ENCODE assay signal across 8 cellular contexts in the genomic region with DNA sequence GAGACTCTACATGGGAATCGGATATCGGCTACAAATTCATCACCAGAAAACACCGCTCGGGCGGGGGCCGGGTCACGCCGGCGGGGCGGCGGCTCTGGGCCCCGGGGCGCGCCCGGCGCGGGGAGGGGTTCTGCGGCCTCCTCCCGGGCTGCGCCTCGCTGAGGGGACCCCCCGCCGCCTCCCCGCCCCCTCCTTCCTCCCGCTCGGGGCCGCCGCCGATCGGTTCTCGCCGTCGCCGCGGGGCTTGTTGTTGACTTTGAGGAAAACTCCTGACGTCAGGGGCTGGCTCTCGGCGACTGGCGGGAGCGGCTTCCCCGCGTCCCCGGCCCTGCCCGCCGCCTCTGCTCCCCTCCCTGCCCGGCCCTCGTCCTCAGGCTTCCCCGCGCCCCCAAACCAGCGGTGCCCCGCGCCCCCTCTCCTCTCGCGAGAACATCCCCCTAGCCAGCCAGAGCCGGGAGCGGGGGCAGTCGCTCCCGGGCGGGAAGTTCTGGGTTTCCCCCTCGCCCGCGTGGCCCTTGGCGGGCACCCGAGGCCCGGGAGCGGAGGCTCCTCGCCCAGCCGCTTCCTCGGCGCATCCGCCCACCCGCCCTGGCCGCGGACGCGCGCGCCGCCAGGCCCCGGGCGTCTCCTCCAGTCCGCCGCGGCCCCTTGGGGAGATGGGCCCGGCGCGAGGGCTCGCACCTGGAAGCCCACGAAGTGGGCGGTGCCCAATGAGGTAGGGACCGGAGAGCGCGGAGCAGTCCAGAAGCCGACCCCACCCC. TPM values are rescaled to one million over a fixed set of nuclear protein-coding genes. Genes with fewer than 3 reads are reported as not detected.
DNase-seq lines count a peak whose midpoint lies in the region; ATAC-seq and TF ChIP-seq lines count a peak whose summit lies in the region.

No MANE protein-coding gene starts in this region.

- peak overlapping the region; percentile 80 for H3K4me3 ChIP-seq in SU-DHL-6 (ENCODE audit: insufficient read depth, low read length, poor library complexity, severe bottlenecking)
- peak overlapping the region; percentile 96 for H3K4me3 ChIP-seq in adipocyte (ENCODE audit: low read length)
- peak overlapping the region; percentile 73 to 90 (median 80) for H3K4me3 ChIP-seq in heart left ventricle
- peak overlapping the region; percentile 58 to 93 (median 73) for H3K4me3 ChIP-seq in transverse colon

- peak; percentile 69 to 83 (median 79) for ATAC-seq in heart left ventricle

- intact Hi-C loops in heart left ventricle (cut with DNase I) (loop anchor here in 6 of 10 donors (2.0 to 10.0 kb wide), 6 partner anchors 66 to 424 kb away; a partner anchor contains a TSS), posterior cingulate gyrus (cut with DNase I) (no loop called here), transverse colon (cut with DNase I; ENCODE audit: low total_unique reads) (no loop called here)

- no peaks in the 10 kb centered on the region for H3K36me3 ChIP-seq in SU-DHL-6 (ENCODE audit: low read length)
- H3K36me3 ChIP-seq in adipocyte (ENCODE audit: control insufficient read depth, insufficient read depth, low read length, severe bottlenecking) = no peaks in the 10 kb centered on the region
- H3K36me3 ChIP-seq in heart left ventricle = no peaks in the 10 kb centered on the region
- no peaks in the 10 kb centered on the region for H3K36me3 ChIP-seq in transverse colon

- no peaks in the 10 kb centered on the region for H3K79me2 ChIP-seq in SU-DHL-6 (ENCODE audit: insufficient read depth, low read length)

- peak overlapping the region; percentile 60 for H3K4me2 ChIP-seq in SU-DHL-6 (ENCODE audit: low read depth, low read length, poor library complexity, severe bottlenecking)

- H3K27ac ChIP-seq in SU-DHL-6 (ENCODE audit: low read depth, low read length) = no peak overlapping the region
- H3K27ac ChIP-seq in heart left ventricle = peak overlapping the region; percentile 90 to 98 (median 94)
- peak overlapping the region; percentile 89 to 99 (median 94) for H3K27ac ChIP-seq in transverse colon

- H3K9me2 ChIP-seq in SU-DHL-6 (replicated peaks; ENCODE audit: insufficient read depth, low read length) = no peaks in the 10 kb centered on the region

- peak; percentile 93 for DNase-seq in GM03348 (ENCODE audit: low spot score)
- peak; percentile 62 for DNase-seq in H4 (ENCODE audit: low spot score)
- peak; percentile 82 for DNase-seq in M059J (ENCODE audit: low read depth)
- peak; percentile 93 for DNase-seq in adipocyte (ENCODE audit: low read depth)
- peak; percentile 82 to 87 (median 85) for DNase-seq in heart left ventricle
- DNase-seq in posterior cingulate gyrus = peak; percentile 67 to 95 (median 76)
- DNase-seq in transverse colon = peak; percentile 81

- H3K9ac ChIP-seq in SU-DHL-6 (ENCODE audit: low read length) = peak overlapping the region; percentile 71
- H3K9ac ChIP-seq in adipocyte (ENCODE audit: low read length) = peak overlapping the region; percentile 88

- peaks cover 20% of the 10 kb centered on the region for H3F3A ChIP-seq in SU-DHL-6 (ENCODE audit: insufficient read depth)

- no peaks in the 10 kb centered on the region for H4K20me1 ChIP-seq in SU-DHL-6 (ENCODE audit: low read depth, low read length)

- H3K27me3 ChIP-seq in SU-DHL-6 (ENCODE audit: low read length) = no peaks in the 10 kb centered on the region
- no peaks in the 10 kb centered on the region for H3K27me3 ChIP-seq in adipocyte (replicated peaks; ENCODE audit: control insufficient read depth, insufficient read depth, low read length)
- H3K27me3 ChIP-seq in heart left ventricle = peaks cover 0 to 24% (median 0%) of the 10 kb centered on the region in 9 donors
- H3K27me3 ChIP-seq in transverse colon = peaks cover 45% of the 10 kb centered on the region

- no peak for TF ChIP-seq CTCF in SU-DHL-6 (IDR thresholded peaks at IDR 0.05; ENCODE audit: insufficient read depth, low read length, poor library complexity, severe bottlenecking)
- TF ChIP-seq CTCF in heart left ventricle (IDR thresholded peaks at IDR 0.05) = no peak
- TF ChIP-seq CTCF in transverse colon (IDR thresholded peaks at IDR 0.05) = no peak

- 0 to 1% (median 0%) methylated on average over 8 to 94 of the region's 94 CpGs for WGBS in heart left ventricle, 4 donors
- WGBS in transverse colon (ENCODE audit: low coverage in 1 of 2), 2 donors = 0% methylated on average over 46 of the region's 94 CpGs; no CpG with 5 or more reads in 1 of the 2 donors

- in situ Hi-C loops in transverse colon (cut with MboI; ENCODE audit: low pct_ligation_motif_present in 1 of 4, low pct_unique_long_range_greater_than_20kb in 1 of 4, low sequenced_read_pairs in 3 of 4) = no loop called here

- H2AFZ ChIP-seq in SU-DHL-6 (ENCODE audit: low read depth, low read length, severe bottlenecking) = peak overlapping the region; percentile 96

- no peak for TF ChIP-seq EP300 in transverse colon (IDR thresholded peaks at IDR 0.05; ENCODE audit: low read depth)

- peaks cover 12% of the 10 kb centered on the region for H3K4me1 ChIP-seq in adipocyte (ENCODE audit: control insufficient read depth, insufficient read depth, low read length)
- H3K4me1 ChIP-seq in heart left ventricle = peaks cover 0 to 24% (median 8%) of the 10 kb centered on the region in 12 donors
- peaks cover 5 to 14% (median 12%) of the 10 kb centered on the region in 4 donors for H3K4me1 ChIP-seq in transverse colon

- H3K9me3 ChIP-seq in SU-DHL-6 (ENCODE audit: insufficient read depth, low read length) = no peaks in the 10 kb centered on the region
- H3K9me3 ChIP-seq in adipocyte (ENCODE audit: control insufficient read depth, low read length) = no peaks in the 10 kb centered on the region
- peaks cover 0 to 3% (median 0%) of the 10 kb centered on the region in 12 donors for H3K9me3 ChIP-seq in heart left ventricle
- no peaks in the 10 kb centered on the region for H3K9me3 ChIP-seq in transverse colon

- TF ChIP-seq POLR2A in heart left ventricle (IDR thresholded peaks at IDR 0.05) (peak in 1 of 2 donors; percentile 24), transverse colon (IDR thresholded peaks at IDR 0.05) (no peak)

RNA-seq across cellular contexts. Expression of a gene that starts 0.5 kb away (rescaled TPM):
- total RNA-seq in H4 (2014; rRNA removed; shearing (Covaris generic)) = 10.9 and 11.8 TPM in 2 replicates
- total RNA-seq in M059J (2014; rRNA removed; shearing (Covaris generic)) = 17.0 and 35.8 TPM in 2 replicates
- total RNA-seq in heart left ventricle (10 to 100 TPM; 12.1 to 27.9 (median 19.9) TPM), transverse colon (10 to 100 TPM in 3 of 4 donors, 1 to 10 TPM in 1; 9.8 to 27.2 (median 19.4) TPM)
- 1 to 10 TPM; 3.2 to 8.6 TPM for polyA plus RNA-seq in heart left ventricle

Comparison
In these comparisons a context has a peak if more than half of its experiments do, and no peak if none do; other contexts are left out.
1. intact Hi-C loops: an anchor here in heart left ventricle (2.0 to 10.0 kb wide); none called in posterior cingulate gyrus and transverse colon.